Comparison of ENCODE assay signal across 23 cellular contexts in genomic region chr7:13827716-13828115, GRCh38.
DNase-seq lines count a peak whose midpoint lies in the region; TF ChIP-seq lines count a peak whose summit lies in the region.
"Had no signal": no experiment of that assay in that cellular context is flagged by ENCODE, and none has a peak within 500 bp of the region (broad histone marks: within the 10 kb centered on the region; RNA-seq: fewer than 3 reads in every experiment).

No MANE protein-coding gene starts in this region.

- H3K79me2 ChIP-seq in fibroblast of lung (ENCODE audit: control insufficient read depth, insufficient read depth, low read length) (no peaks in the 10 kb centered on the region), osteoblast (ENCODE audit: insufficient read depth, low read length) (no peaks in the 10 kb centered on the region)

- no peaks in the 10 kb centered on the region for H4K20me1 ChIP-seq in fibroblast of lung (ENCODE audit: control insufficient read depth, extremely low read depth, insufficient read depth, low read length)
- no peaks in the 10 kb centered on the region for H4K20me1 ChIP-seq in osteoblast (ENCODE audit: insufficient read depth, low read length)
- H4K20me1 ChIP-seq: BLaER1 treated with 17β-estradiol and CSF1 and Interleukin-3, amounts not matched to agents 10 nM and 100 nM had no signal

- H3K9me3 Mint-ChIP-seq in chondrocyte (ENCODE audit: low read depth), result peaks cover 5% of the 10 kb centered on the region
- H3K9me3 Mint-ChIP-seq: CD8-positive, alpha-beta T cell had no signal

- H3K27ac ChIP-seq in fibroblast of lung (ENCODE audit: insufficient read depth, low read length), result no peak overlapping the region
- H3K27ac ChIP-seq in osteoblast (ENCODE audit: low read depth, low read length), result peak overlapping the region; percentile 83
- H3K27ac ChIP-seq: A549; BLaER1 treated with 17β-estradiol and CSF1 and Interleukin-3, amounts not matched to agents 10 nM and 100 nM; RWPE1 had no signal

- no peak overlapping the region for H3K4me3 Mint-ChIP-seq in chondrocyte (ENCODE audit: unreplicated experiment)
- H3K4me3 Mint-ChIP-seq: CD8-positive, alpha-beta T cell had no signal

- no peaks in the 10 kb centered on the region for H3K36me3 Mint-ChIP-seq in chondrocyte (ENCODE audit: low read depth)
- H3K36me3 Mint-ChIP-seq: CD8-positive, alpha-beta T cell had no signal

- peaks cover 14% of the 10 kb centered on the region for H3K4me1 Mint-ChIP-seq in chondrocyte (ENCODE audit: low read depth)

- H3K27ac Mint-ChIP-seq in chondrocyte (ENCODE audit: unreplicated experiment), result no peak overlapping the region
- H3K27ac Mint-ChIP-seq: CD8-positive, alpha-beta T cell had no signal

- H3K27me3 Mint-ChIP-seq in chondrocyte (ENCODE audit: low read depth), result no peaks in the 10 kb centered on the region

- H3K27me3 ChIP-seq in fibroblast of lung (ENCODE audit: control insufficient read depth, insufficient read depth, low read length) (no peaks in the 10 kb centered on the region), osteoblast (ENCODE audit: insufficient read depth, low read length) (no peaks in the 10 kb centered on the region)

- H3K4me1 ChIP-seq in fibroblast of lung (ENCODE audit: control insufficient read depth, extremely low read depth, insufficient read depth, low read length) (peaks cover 4% of the 10 kb centered on the region), osteoblast (ENCODE audit: insufficient read depth, low read length) (peaks cover 18% of the 10 kb centered on the region)
- H3K4me1 ChIP-seq: A549 had no signal

- H3K4me2 ChIP-seq in fibroblast of lung (ENCODE audit: extremely low read depth, insufficient read depth, low read length) (no peak overlapping the region), osteoblast (ENCODE audit: insufficient read depth, low read length) (no peak overlapping the region)
- H3K4me2 ChIP-seq: A549; BLaER1 treated with 17β-estradiol and CSF1 and Interleukin-3, amounts not matched to agents 10 nM and 100 nM had no signal

- no peak overlapping the region for H3K9ac ChIP-seq in fibroblast of lung (ENCODE audit: insufficient read depth, low read length)
- H3K9ac ChIP-seq: BLaER1 treated with 17β-estradiol and CSF1 and Interleukin-3, amounts not matched to agents 10 nM and 100 nM had no signal

- peak; percentile 49 for DNase-seq in ELR (ENCODE audit: low read depth)
- DNase-seq in M059J (ENCODE audit: low read depth), result peak; percentile 29
- peak; percentile 65 to 67 for DNase-seq in fibroblast of lung (ENCODE audit: low read depth in 2 of 2)
- DNase-seq in osteoblast (ENCODE audit: insufficient read length, low spot score, missing footprints), result peak; percentile 79
- no peak for DNase-seq in chondrocyte (ENCODE audit: low spot score)
- no peak for DNase-seq in activated effector memory CD4-positive, alpha-beta T cell treated with anti-CD3 and anti-CD28 coated beads, Interleukin-2, amount 50 U/mL, for 16 hours
- DNase-seq in stimulated activated naive CD4-positive, alpha-beta T cell treated with Interleukin-2 at 50 U/mL for 16 hours (lab: John Stamatoyannopoulos, UW), result no peak
- DNase-seq: AML-193; CD8-positive, alpha-beta T cell; DMS 273 treated with DMSO at 0.1 percent for 48 hours; DMS79; EL; GF-D8; KG1; MM.1S; NCI-H2029; NCI-H446; NCI-H524 treated with DMSO at 0.1 percent for 48 hours; NCI-H774; SHP77 had no signal

- H3K9me3 ChIP-seq in fibroblast of lung (ENCODE audit: control insufficient read depth, insufficient read depth, low read depth, low read length) (no peaks in the 10 kb centered on the region), osteoblast (ENCODE audit: low read depth, low read length) (no peaks in the 10 kb centered on the region)
- H3K9me3 ChIP-seq: A549; BLaER1 treated with 17β-estradiol and CSF1 and Interleukin-3, amounts not matched to agents 10 nM and 100 nM had no signal

- TF ChIP-seq CTCF in fibroblast of lung (conservative IDR thresholded peaks at IDR 0.05 in 1 of 2, IDR thresholded peaks at IDR 0.05 in 1 of 2; ENCODE audit: low read depth in 1 of 2, low read length in 2 of 2) (no peak), osteoblast (IDR thresholded peaks at IDR 0.05; ENCODE audit: extremely low read depth, low read depth, low read length) (no peak), chondrocyte (IDR thresholded peaks at IDR 0.05) (no peak)

- no peaks in the 10 kb centered on the region for H3K36me3 ChIP-seq in fibroblast of lung (ENCODE audit: control insufficient read depth, insufficient read depth, low read length)
- H3K36me3 ChIP-seq in osteoblast (ENCODE audit: insufficient read depth, low read length), result no peaks in the 10 kb centered on the region
- H3K36me3 ChIP-seq: BLaER1 treated with 17β-estradiol and CSF1 and Interleukin-3, amounts not matched to agents 10 nM and 100 nM had no signal

- H3K4me3 ChIP-seq in fibroblast of lung (replicated peaks in 1 of 4; ENCODE audit: control extremely low read depth in 1 of 4, insufficient read depth in 1 of 4, low read depth in 3 of 4, low read length in 4 of 4) (no peak overlapping the region), osteoblast (ENCODE audit: insufficient read depth, low read length) (no peak overlapping the region)
- H3K4me3 ChIP-seq: A549; BLaER1 treated with 17β-estradiol and CSF1 and Interleukin-3, amounts not matched to agents 10 nM and 100 nM had no signal

- H2AFZ ChIP-seq in fibroblast of lung (ENCODE audit: low read length) (no peak overlapping the region), osteoblast (ENCODE audit: low read length) (no peak overlapping the region)

Comparison
In these comparisons a context has a peak if more than half of its experiments do, and no peak if none do; other contexts are left out.
1. DNase-seq: peak in ELR (single experiment), M059J (single experiment), fibroblast of lung (2 of 2) and osteoblast (single experiment); none in chondrocyte (single experiment), activated effector memory CD4-positive, alpha-beta T cell treated with anti-CD3 and anti-CD28 coated beads, Interleukin-2, amount 50 U/mL, for 16 hours (single experiment) and stimulated activated naive CD4-positive, alpha-beta T cell treated with Interleukin-2 at 50 U/mL for 16 hours (single experiment).